In the genomic region with DNA sequence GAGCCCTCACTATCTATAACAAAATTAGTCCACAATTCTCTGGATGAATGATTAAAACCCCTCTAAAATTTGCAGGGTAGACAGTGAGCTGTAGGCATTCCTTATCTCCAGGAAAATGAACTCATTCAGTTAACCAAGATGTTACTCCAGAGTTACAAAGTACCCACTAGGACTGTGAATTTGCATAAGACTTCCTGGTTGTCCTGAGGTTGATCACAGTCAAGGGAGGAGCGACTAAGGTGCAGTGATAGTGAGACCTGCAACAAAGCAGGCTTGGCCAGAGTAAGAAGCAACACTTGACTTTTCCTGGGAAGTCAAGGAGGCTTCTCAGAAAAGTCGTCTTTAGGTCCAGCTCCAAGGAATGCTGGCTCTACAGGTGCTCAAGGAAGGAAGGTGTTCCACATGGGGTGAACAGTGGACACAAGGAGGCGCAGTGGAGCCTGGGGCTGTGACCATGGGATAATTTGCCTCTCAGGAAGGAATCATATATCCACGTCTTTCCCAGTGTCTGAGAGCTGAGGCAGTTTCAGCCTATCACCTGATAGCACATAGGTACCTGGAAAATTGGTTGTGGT, we compare ENCODE assay signal across 22 cellular contexts.
DNase-seq lines count a peak whose midpoint lies in the region; ATAC-seq, FAIRE-seq and TF ChIP-seq lines count a peak whose summit lies in the region.
"Had no signal": no experiment of that assay in that cellular context is flagged by ENCODE, and none has a peak within 500 bp of the region (broad histone marks: within the 10 kb centered on the region; RNA-seq: fewer than 3 reads in every experiment).

No MANE protein-coding gene starts in this region.

- no peaks in the 10 kb centered on the region for H3K36me3 Mint-ChIP-seq in activated T-helper 2 cell treated with anti-CD3 and anti-CD28 coated beads, Interferon-gamma antibody, Interleukin-2, Interleukin-4, amounts not matched to agents 10 μg/mL and 5 μg/mL and 100 μg/mL, durations not matched to agents 14 hours and 24 hours and 36 hours (ENCODE audit: low read depth)
- H3K36me3 Mint-ChIP-seq: CD8-positive, alpha-beta T cell had no signal

- DNase-seq in HT-29 (ENCODE audit: low spot score) (peak; percentile 46), K562 (ENCODE audit: extremely low read depth in 1 of 4, low spot score in 3 of 4) (peak; percentile 18 to 37 (median 30)), left lung (no peak)
- no peak for DNase-seq in activated T-helper 2 cell treated with anti-CD3 and anti-CD28 coated beads, Interferon-gamma antibody, Interleukin-2, Interleukin-4, amounts not matched to agents 10 μg/mL and 5 μg/mL and 100 μg/mL, durations not matched to agents 14 hours and 24 hours and 36 hours (ENCODE audit: low spot score)
- DNase-seq: activated B cell treated with CpG ODN at 0.5 μM for 24 hours; CD8-positive, alpha-beta T cell; GDM1; heart left ventricle; kidney; midbrain; NCI-H1436; nucleus accumbens; SHP77 treated with DMSO at 0.1 percent for 48 hours had no signal

- no peaks in the 10 kb centered on the region for H3K9me1 ChIP-seq in K562 (ENCODE audit: control insufficient read depth, insufficient read depth, low read length)

- H3K4me3 ChIP-seq in K562 (no peak overlapping the region), left lung (no peak overlapping the region)
- H3K4me3 ChIP-seq: cardiac muscle cell, heart left ventricle, vagina had no signal

- peaks cover 40% of the 10 kb centered on the region for H3K9me3 Mint-ChIP-seq in activated T-helper 2 cell treated with anti-CD3 and anti-CD28 coated beads, Interferon-gamma antibody, Interleukin-2, Interleukin-4, amounts not matched to agents 10 μg/mL and 5 μg/mL and 100 μg/mL, durations not matched to agents 14 hours and 24 hours and 36 hours

- H3K36me3 ChIP-seq in K562 (ENCODE audit: control insufficient read depth, insufficient read depth, low read length), result no peaks in the 10 kb centered on the region
- no peaks in the 10 kb centered on the region for H3K36me3 ChIP-seq in left lung
- H3K36me3 ChIP-seq: cardiac muscle cell, heart left ventricle, vagina had no signal

- no TSS peak for BruUV-seq in K562 (replicated peaks; lab: Mats Ljungman, UMichigan)

- WGBS in K562 (ENCODE audit: insufficient coverage, low coverage, missing lambda C conversion rate), result 2% methylated on average over 4 of the region's 4 CpGs

- TF ChIP-seq CTCF in C4-2B (conservative IDR thresholded peaks at IDR 0.05) (peak; percentile 61), K562 (IDR thresholded peaks at IDR 0.05 in 2 of 3, conservative IDR thresholded peaks at IDR 0.05 in 1 of 3; ENCODE audit: insufficient read depth in 2 of 3, low read depth in 1 of 3, low read length in 3 of 3) (peak; percentile 43 to 57 (median 48)), left lung (IDR thresholded peaks at IDR 0.05) (no peak)

- no peak overlapping the region for H3K27ac Mint-ChIP-seq in activated T-helper 2 cell treated with anti-CD3 and anti-CD28 coated beads, Interferon-gamma antibody, Interleukin-2, Interleukin-4, amounts not matched to agents 10 μg/mL and 5 μg/mL and 100 μg/mL, durations not matched to agents 14 hours and 24 hours and 36 hours
- H3K27ac Mint-ChIP-seq: activated B cell treated with CpG ODN at 0.5 μM for 24 hours; activated T-helper 17 cell treated with anti-CD3 and anti-CD28 coated beads, Interleukin-2, amount 50 U/mL, for 72 hours; CD8-positive, alpha-beta T cell had no signal

- no peaks in the 10 kb centered on the region for H4K20me1 ChIP-seq in K562 (replicated peaks; ENCODE audit: control insufficient read depth, insufficient read depth, low read length)

- no peaks in the 10 kb centered on the region for H3K9me3 ChIP-seq in K562 (replicated peaks; ENCODE audit: control insufficient read depth, insufficient read depth, low read depth, low read length)
- peaks cover 0 to 6% of the 10 kb centered on the region in 2 donors for H3K9me3 ChIP-seq in left lung
- H3K9me3 ChIP-seq: heart left ventricle, vagina had no signal

- ATAC-seq in K562 (peak; percentile 53; the same call in 1 of the 3 replicates), left lung (peak; percentile 47), GM21528 (IDR thresholded peaks at IDR 0.05; ENCODE audit: low FRiP score, unreplicated experiment) (no peak), HG03108 (IDR thresholded peaks at IDR 0.05; ENCODE audit: unreplicated experiment) (no peak), HG02759 (IDR thresholded peaks at IDR 0.05; ENCODE audit: unreplicated experiment) (no peak)
- ATAC-seq: activated T-helper 17 cell treated with anti-CD3 and anti-CD28 coated beads, Interleukin-2, amount 50 U/mL, for 72 hours; CD8-positive, alpha-beta T cell; heart left ventricle; sciatic nerve had no signal

- TF ChIP-seq POLR2A in K562 (conservative IDR thresholded peaks at IDR 0.05), result no peak

- TF ChIP-seq EP300 in K562 (IDR thresholded peaks at IDR 0.05; ENCODE audit: low read length), result no peak

- no peak overlapping the region for H3K4me3 Mint-ChIP-seq in activated T-helper 2 cell treated with anti-CD3 and anti-CD28 coated beads, Interferon-gamma antibody, Interleukin-2, Interleukin-4, amounts not matched to agents 10 μg/mL and 5 μg/mL and 100 μg/mL, durations not matched to agents 14 hours and 24 hours and 36 hours (ENCODE audit: low read depth)
- H3K4me3 Mint-ChIP-seq: activated B cell treated with CpG ODN at 0.5 μM for 24 hours; activated T-helper 17 cell treated with anti-CD3 and anti-CD28 coated beads, Interleukin-2, amount 50 U/mL, for 72 hours; CD8-positive, alpha-beta T cell had no signal

- no peaks in the 10 kb centered on the region for H3K27me3 Mint-ChIP-seq in activated T-helper 2 cell treated with anti-CD3 and anti-CD28 coated beads, Interferon-gamma antibody, Interleukin-2, Interleukin-4, amounts not matched to agents 10 μg/mL and 5 μg/mL and 100 μg/mL, durations not matched to agents 14 hours and 24 hours and 36 hours (ENCODE audit: low read depth)
- H3K27me3 Mint-ChIP-seq: activated B cell treated with CpG ODN at 0.5 μM for 24 hours had no signal

- no peak overlapping the region for H3K9ac ChIP-seq in K562 (ENCODE audit: insufficient read depth in 1 of 2, low read depth in 2 of 2, low read length in 2 of 2)

- H3K79me2 ChIP-seq in K562 (ENCODE audit: control insufficient read depth, insufficient read depth, low read length), result no peaks in the 10 kb centered on the region

- TF ChIP-seq RAD21 in K562 (CRISPR knock-in tag; conservative IDR thresholded peaks at IDR 0.05 in 1 of 2, IDR thresholded peaks at IDR 0.05 in 1 of 2), result peak in 1 of 2 experiments; percentile 34; a peak in 1 of 4 replicates

- no peaks in the 10 kb centered on the region for H3K4me1 ChIP-seq in K562 (replicated peaks in 1 of 2; ENCODE audit: control insufficient read depth in 2 of 2, insufficient read depth in 2 of 2, low read length in 2 of 2)
- H3K4me1 ChIP-seq in left lung, result no peaks in the 10 kb centered on the region
- H3K4me1 ChIP-seq: heart left ventricle, vagina had no signal

- CTCF ChIA-PET in K562 (lab: Yijun Ruan, JAX; ENCODE audit: low intra/inter-chr PET ratio), result no interaction called here

- intact Hi-C loops in K562 (cut with micrococcal nuclease) (no loop called here), left lung (cut with DNase I) (no loop called here)
- intact Hi-C loops in activated T-helper 2 cell treated with anti-CD3 and anti-CD28 coated beads, Interferon-gamma antibody, Interleukin-2, Interleukin-4, amounts not matched to agents 10 μg/mL and 5 μg/mL and 100 μg/mL, durations not matched to agents 14 hours and 24 hours and 36 hours (cut with micrococcal nuclease), result no loop called here

- H2AFZ ChIP-seq in K562 (ENCODE audit: low read depth, low read length), result no peak overlapping the region

- H3K4me2 ChIP-seq in K562 (ENCODE audit: insufficient read depth, low read length), result no peak overlapping the region

- H3K27me3 ChIP-seq in K562 (ENCODE audit: control insufficient read depth in 2 of 2, insufficient read depth in 2 of 2, low read length in 2 of 2) (peaks cover 7 to 12% of the 10 kb centered on the region in 2 experiments; a peak in 3 of 5 replicates), left lung (peaks cover 0 to 18% of the 10 kb centered on the region in 2 donors)
- H3K27me3 ChIP-seq: vagina had no signal

- POLR2A ChIA-PET in K562 (lab: Yijun Ruan, JAX), result no interaction called here

- H3K27ac ChIP-seq in C4-2B (no peak overlapping the region), K562 (ENCODE audit: extremely low read depth, low read depth, low read length) (no peak overlapping the region), left lung (no peak overlapping the region)
- H3K27ac ChIP-seq: cardiac muscle cell, heart left ventricle, vagina had no signal

- no peaks in the 10 kb centered on the region for H3K4me1 Mint-ChIP-seq in activated T-helper 2 cell treated with anti-CD3 and anti-CD28 coated beads, Interferon-gamma antibody, Interleukin-2, Interleukin-4, amounts not matched to agents 10 μg/mL and 5 μg/mL and 100 μg/mL, durations not matched to agents 14 hours and 24 hours and 36 hours (ENCODE audit: low read depth)
- H3K4me1 Mint-ChIP-seq: activated B cell treated with CpG ODN at 0.5 μM for 24 hours; activated T-helper 17 cell treated with anti-CD3 and anti-CD28 coated beads, Interleukin-2, amount 50 U/mL, for 72 hours had no signal

- peak; percentile 11 for FAIRE-seq in K562 (lab: Jason Lieb, UNC)
- FAIRE-seq: GM12891, kidney had no signal

- in situ Hi-C loops in K562 (cut with MboI), result no loop called here

TF ChIP-seq in K562, 482 proteins besides CTCF, POLR2A, EP300 and RAD21:
- TF ChIP-seq CEBPB (tag; IDR thresholded peaks at IDR 0.05) (no peak), MCM3 (IDR thresholded peaks at IDR 0.05) (no peak), ZNF165 (CRISPR knock-in tag; IDR thresholded peaks at IDR 0.05; ENCODE audit: borderline replicate concordance) (no peak), CBFA2T3 (IDR thresholded peaks at IDR 0.05) (no peak), SMC3 (conservative IDR thresholded peaks at IDR 0.05; ENCODE audit: insufficient read depth, low read depth, low read length) (peak; percentile 36; the same call in 1 of the 2 replicates), IRF2 (CRISPR knock-in tag; IDR thresholded peaks at IDR 0.05) (no peak), ZNF717 (CRISPR knock-in tag; IDR thresholded peaks at IDR 0.05) (no peak)

Comparison
In these comparisons a context has a peak if more than half of its experiments do, and no peak if none do; other contexts are left out.
1. CTCF ChIP-seq: peak in C4-2B (single experiment) and K562 (3 of 3); none in left lung (0 of 2).
2. DNase-seq: peak in HT-29 (single experiment) and K562 (4 of 4); none in left lung (0 of 2) and activated T-helper 2 cell treated with anti-CD3 and anti-CD28 coated beads, Interferon-gamma antibody, Interleukin-2, Interleukin-4, amounts not matched to agents 10 μg/mL and 5 μg/mL and 100 μg/mL, durations not matched to agents 14 hours and 24 hours and 36 hours (single experiment).
3. ATAC-seq: peak in K562 (single experiment) and left lung (single experiment); none in GM21528 (single experiment), HG03108 (single experiment) and HG02759 (single experiment).